ENCODE assay signal across 14 cellular contexts in genomic region chr3:141845407-141846049, GRCh38. TPM values are rescaled to one million over a fixed set of nuclear protein-coding genes. Genes with fewer than 3 reads are reported as not detected.
DNase-seq lines count a peak whose midpoint lies in the region; ATAC-seq and TF ChIP-seq lines count a peak whose summit lies in the region.
"Had no signal": no experiment of that assay in that cellular context is flagged by ENCODE, and none has a peak within 500 bp of the region (broad histone marks: within the 10 kb centered on the region; RNA-seq: fewer than 3 reads in every experiment).

No MANE protein-coding gene starts in this region.

- peaks cover 0 to 21% of the 10 kb centered on the region in 2 donors for H3K4me1 ChIP-seq in left lung

- H3K27ac ChIP-seq in WERI-Rb-1 (no peak overlapping the region), left lung (peak overlapping the region in 1 of 2 donors; percentile 45)
- H3K27ac ChIP-seq: esophagus muscularis mucosa, thoracic aorta had no signal

- H3K4me3 ChIP-seq in WERI-Rb-1 (ENCODE audit: low read depth, low read length) (no peak overlapping the region), left lung (no peak overlapping the region), MG63 (no peak overlapping the region)
- H3K4me3 ChIP-seq: esophagus muscularis mucosa, thoracic aorta had no signal

- DNase-seq in HuH-7 (ENCODE audit: low spot score) (peak; percentile 17), WERI-Rb-1 (peak; percentile 27), left lung (no peak), G401 (ENCODE audit: low spot score) (no peak), MG63 (no peak), hippocampal formation (lab: John Stamatoyannopoulos, UW) (no peak)
- DNase-seq in effector CD8-positive, alpha-beta T cell (lab: John Stamatoyannopoulos, UW), result peak; percentile 6
- peak; percentile 6 to 31 for DNase-seq in stimulated activated CD4-positive, alpha-beta T cell treated with anti-CD3 and anti-CD28 coated beads, Interleukin-4, amount 100 ng/mL, for 4 hours
- DNase-seq: anterior cingulate cortex, IMR-90, NCI-H510A had no signal

- H3K36me3 ChIP-seq in WERI-Rb-1 (no peaks in the 10 kb centered on the region), left lung (no peaks in the 10 kb centered on the region), MG63 (no peaks in the 10 kb centered on the region)
- H3K36me3 ChIP-seq: esophagus muscularis mucosa, thoracic aorta had no signal

- intact Hi-C loops in left lung (cut with DNase I), result no loop called here

- H3K9me3 ChIP-seq in WERI-Rb-1 (ENCODE audit: severe bottlenecking), result no peaks in the 10 kb centered on the region
- no peaks in the 10 kb centered on the region for H3K9me3 ChIP-seq in left lung
- no peaks in the 10 kb centered on the region for H3K9me3 ChIP-seq in MG63
- H3K9me3 ChIP-seq: esophagus muscularis mucosa, thoracic aorta had no signal

- TF ChIP-seq CTCF in WERI-Rb-1 (IDR thresholded peaks at IDR 0.05; ENCODE audit: low read depth, low read length), result peak; percentile 48
- TF ChIP-seq CTCF in left lung (IDR thresholded peaks at IDR 0.05), result no peak

- in situ Hi-C loops in G401 (cut with HindIII; ENCODE audit: low sequenced_read_pairs), result no loop called here

- H3K27me3 ChIP-seq in WERI-Rb-1 (ENCODE audit: insufficient read depth, low read depth, severe bottlenecking) (no peaks in the 10 kb centered on the region), left lung (no peaks in the 10 kb centered on the region), MG63 (no peaks in the 10 kb centered on the region)
- H3K27me3 ChIP-seq: esophagus muscularis mucosa had no signal

- ATAC-seq in left lung, result no peak
- ATAC-seq: left lobe of liver had no signal

RNA-seq across cellular contexts. Expression of gene ATP1B3, which starts 30.9 kb away (rescaled TPM):
- 100 to 1,000 TPM; 166 to 262 TPM for total RNA-seq in left lung
- total RNA-seq in G401 (2014; rRNA removed; shearing (Covaris generic)), result 45.6 and 51.0 TPM in 2 replicates
- 35.5 and 38.5 TPM in 2 replicates for total RNA-seq in MG63 (2014; rRNA removed; shearing (Covaris generic); ENCODE audit: low replicate concordance)

Comparison
In these comparisons a context has a peak if more than half of its experiments do, and no peak if none do; other contexts are left out.
1. DNase-seq: peak in HuH-7 (single experiment), WERI-Rb-1 (single experiment), effector CD8-positive, alpha-beta T cell (single experiment) and stimulated activated CD4-positive, alpha-beta T cell treated with anti-CD3 and anti-CD28 coated beads, Interleukin-4, amount 100 ng/mL, for 4 hours (2 of 2); none in left lung (0 of 2), G401 (single experiment), MG63 (single experiment) and hippocampal formation (0 of 2).